In the genomic region with DNA sequence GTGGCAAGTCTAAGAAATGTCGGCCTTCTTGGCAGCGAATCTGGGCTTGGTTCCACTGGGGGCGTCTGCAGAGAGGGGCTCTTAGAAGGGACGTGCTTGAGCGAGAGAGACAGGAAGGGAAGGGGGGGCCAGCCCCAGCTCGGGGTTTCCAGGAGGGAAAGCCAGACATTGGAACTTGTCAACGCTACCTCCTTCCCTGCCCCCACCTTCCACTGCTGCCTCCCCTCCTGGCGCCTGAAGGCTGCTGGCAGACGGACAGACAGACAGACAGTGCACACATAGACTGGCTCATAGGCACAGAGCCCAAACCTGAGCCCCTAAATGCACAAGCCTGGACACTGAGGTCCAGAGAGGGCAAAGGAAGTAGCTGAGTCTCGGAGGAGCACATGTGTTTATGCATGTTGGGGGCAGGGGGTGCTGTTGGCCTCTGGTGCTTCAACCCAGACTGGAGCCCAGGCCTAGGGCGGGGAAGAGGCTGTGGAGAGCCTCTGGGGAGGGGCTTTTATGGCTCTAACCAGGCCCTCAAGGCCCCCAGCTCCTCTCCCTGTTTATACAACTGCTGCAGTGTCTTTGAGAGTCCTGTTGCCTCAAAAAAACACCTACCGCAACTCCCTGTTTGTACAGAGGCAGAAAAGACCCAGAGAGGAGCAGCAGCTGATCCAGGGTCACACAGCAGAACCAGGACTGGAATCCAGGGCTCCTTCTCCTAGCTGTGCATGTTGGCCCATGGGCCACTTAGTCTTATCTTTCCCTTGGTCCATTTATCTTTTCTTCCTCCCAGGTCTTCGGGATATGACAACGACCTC, we compare ENCODE assay signal across 9 cellular contexts. TPM values are rescaled to one million over a fixed set of nuclear protein-coding genes. Genes with fewer than 3 reads are reported as not detected.
DNase-seq lines count a peak whose midpoint lies in the region; ATAC-seq and TF ChIP-seq lines count a peak whose summit lies in the region.
"Had no signal": no experiment of that assay in that cellular context is flagged by ENCODE, and none has a peak within 500 bp of the region (broad histone marks: within the 10 kb centered on the region; RNA-seq: fewer than 3 reads in every experiment).

No MANE protein-coding gene starts in this region.

- H3K4me3 ChIP-seq in AG04450 (ENCODE audit: low read depth, low read length) (no peak overlapping the region), uterus (no peak overlapping the region)
- H3K4me3 ChIP-seq: GM12878 had no signal

- peak overlapping the region; percentile 81; the same call in 1 of the 2 replicates for H3K27ac Mint-ChIP-seq in WTC11
- H3K27ac Mint-ChIP-seq in naive thymus-derived CD8-positive, alpha-beta T cell, result peak overlapping the region; percentile 94 to 99 (median 98)

- TF ChIP-seq POLR2A in uterus (IDR thresholded peaks at IDR 0.05), result no peak

- H3K36me3 Mint-ChIP-seq in WTC11, result no peaks in the 10 kb centered on the region
- no peaks in the 10 kb centered on the region for H3K36me3 Mint-ChIP-seq in naive thymus-derived CD8-positive, alpha-beta T cell

- DNase-seq in AG04450 (ENCODE audit: low read depth, low spot score), result no peak
- DNase-seq in HuH-7 (ENCODE audit: low spot score), result peak; percentile 47
- DNase-seq in WTC11 (ENCODE audit: low spot score), result peak; percentile 58
- DNase-seq in central memory CD4-positive, alpha-beta T cell, result peak; percentile 46
- DNase-seq in naive thymus-derived CD8-positive, alpha-beta T cell, result peak; percentile 38 to 80 (median 54)
- peak; percentile 61 to 62 for DNase-seq in uterus
- no peak for DNase-seq in HK-2 (ENCODE audit: unreplicated experiment)

- POLR2A ChIA-PET in AG04450 (lab: Yijun Ruan, JAX), result interaction anchor here (0.6 to 0.9 kb wide), 4 partner anchors 21 to 81 kb away, joined by 3 to 6 read pairs (median 4); a partner anchor contains a TSS
- POLR2A ChIA-PET in WTC11 (lab: Charles Lee), result interaction anchor here (0.7 to 1.2 kb wide), 3 partner anchors 33 to 52 kb away, joined by 3 to 5 read pairs (median 3); no protein-coding TSS in a partner anchor
- POLR2A ChIA-PET in naive thymus-derived CD8-positive, alpha-beta T cell (lab: Charles Lee), result interaction anchor here (0.6 to 10.8 kb wide), 16 partner anchors 11 to 181 kb away, joined by 3 to 144 read pairs (median 6); a partner anchor contains a TSS

- no peaks in the 10 kb centered on the region for H3K9me3 Mint-ChIP-seq in WTC11
- H3K9me3 Mint-ChIP-seq in naive thymus-derived CD8-positive, alpha-beta T cell, result no peaks in the 10 kb centered on the region

- no peak overlapping the region for H3K4me3 Mint-ChIP-seq in WTC11
- peak overlapping the region; percentile 91 to 99 (median 96) for H3K4me3 Mint-ChIP-seq in naive thymus-derived CD8-positive, alpha-beta T cell

- CTCF ChIA-PET in AG04450 (lab: Charles Lee) (interaction anchor here (0.7 to 1.0 kb wide), 2 partner anchors 34 to 71 kb away, joined by 4 read pairs; no protein-coding TSS in a partner anchor), WTC11 (lab: Charles Lee) (interaction anchor here (0.5 to 3.2 kb wide), 30 partner anchors 9 to 898 kb away, joined by 3 to 41 read pairs (median 5); a partner anchor contains a TSS)

- H3K9me3 ChIP-seq in AG04450 (ENCODE audit: control insufficient read depth, insufficient read depth, low read length), result no peaks in the 10 kb centered on the region
- H3K9me3 ChIP-seq in uterus, result no peaks in the 10 kb centered on the region

- peaks cover 72% of the 10 kb centered on the region for H3K4me1 Mint-ChIP-seq in WTC11
- peaks cover 53 to 89% (median 82%) of the 10 kb centered on the region in 4 donors for H3K4me1 Mint-ChIP-seq in naive thymus-derived CD8-positive, alpha-beta T cell

- H3K27ac ChIP-seq in AG04450 (ENCODE audit: low read depth, low read length) (no peak overlapping the region), uterus (peak overlapping the region; percentile 65 to 96)

- intact Hi-C loops in uterus (cut with DNase I; ENCODE audit: low total_unique reads), result loop anchor here (10.0 kb wide), 1 partner anchor 82 kb away; a partner anchor contains a TSS

- H3K27me3 ChIP-seq in AG04450 (ENCODE audit: control insufficient read depth, insufficient read depth, low read length) (no peaks in the 10 kb centered on the region), uterus (no peaks in the 10 kb centered on the region)

- H3K36me3 ChIP-seq in uterus, result no peaks in the 10 kb centered on the region

- no peaks in the 10 kb centered on the region for H3K27me3 Mint-ChIP-seq in WTC11 (ENCODE audit: low read depth)
- H3K27me3 Mint-ChIP-seq in naive thymus-derived CD8-positive, alpha-beta T cell, result no peaks in the 10 kb centered on the region

- ATAC-seq in WTC11 (peak; percentile 12), GM21515 (IDR thresholded peaks at IDR 0.05; ENCODE audit: unreplicated experiment) (no peak)
- ATAC-seq in naive thymus-derived CD8-positive, alpha-beta T cell, result peak; percentile 12 to 24
- ATAC-seq: GM12878 had no signal

- peak; percentile 26 for TF ChIP-seq CTCF in AG04450 (IDR thresholded peaks at IDR 0.05; ENCODE audit: low read depth, low read length)
- TF ChIP-seq CTCF in WTC11 (IDR thresholded peaks at IDR 0.05), result no peak
- peak; percentile 14 to 44 (median 42) for TF ChIP-seq CTCF in uterus (IDR thresholded peaks at IDR 0.05)

- peaks cover 5 to 56% of the 10 kb centered on the region in 2 donors for H3K4me1 ChIP-seq in uterus

TF ChIP-seq in WTC11, 78 proteins besides CTCF, POLR2A, EP300 and RAD21:
- TF ChIP-seq, protein P1, sequence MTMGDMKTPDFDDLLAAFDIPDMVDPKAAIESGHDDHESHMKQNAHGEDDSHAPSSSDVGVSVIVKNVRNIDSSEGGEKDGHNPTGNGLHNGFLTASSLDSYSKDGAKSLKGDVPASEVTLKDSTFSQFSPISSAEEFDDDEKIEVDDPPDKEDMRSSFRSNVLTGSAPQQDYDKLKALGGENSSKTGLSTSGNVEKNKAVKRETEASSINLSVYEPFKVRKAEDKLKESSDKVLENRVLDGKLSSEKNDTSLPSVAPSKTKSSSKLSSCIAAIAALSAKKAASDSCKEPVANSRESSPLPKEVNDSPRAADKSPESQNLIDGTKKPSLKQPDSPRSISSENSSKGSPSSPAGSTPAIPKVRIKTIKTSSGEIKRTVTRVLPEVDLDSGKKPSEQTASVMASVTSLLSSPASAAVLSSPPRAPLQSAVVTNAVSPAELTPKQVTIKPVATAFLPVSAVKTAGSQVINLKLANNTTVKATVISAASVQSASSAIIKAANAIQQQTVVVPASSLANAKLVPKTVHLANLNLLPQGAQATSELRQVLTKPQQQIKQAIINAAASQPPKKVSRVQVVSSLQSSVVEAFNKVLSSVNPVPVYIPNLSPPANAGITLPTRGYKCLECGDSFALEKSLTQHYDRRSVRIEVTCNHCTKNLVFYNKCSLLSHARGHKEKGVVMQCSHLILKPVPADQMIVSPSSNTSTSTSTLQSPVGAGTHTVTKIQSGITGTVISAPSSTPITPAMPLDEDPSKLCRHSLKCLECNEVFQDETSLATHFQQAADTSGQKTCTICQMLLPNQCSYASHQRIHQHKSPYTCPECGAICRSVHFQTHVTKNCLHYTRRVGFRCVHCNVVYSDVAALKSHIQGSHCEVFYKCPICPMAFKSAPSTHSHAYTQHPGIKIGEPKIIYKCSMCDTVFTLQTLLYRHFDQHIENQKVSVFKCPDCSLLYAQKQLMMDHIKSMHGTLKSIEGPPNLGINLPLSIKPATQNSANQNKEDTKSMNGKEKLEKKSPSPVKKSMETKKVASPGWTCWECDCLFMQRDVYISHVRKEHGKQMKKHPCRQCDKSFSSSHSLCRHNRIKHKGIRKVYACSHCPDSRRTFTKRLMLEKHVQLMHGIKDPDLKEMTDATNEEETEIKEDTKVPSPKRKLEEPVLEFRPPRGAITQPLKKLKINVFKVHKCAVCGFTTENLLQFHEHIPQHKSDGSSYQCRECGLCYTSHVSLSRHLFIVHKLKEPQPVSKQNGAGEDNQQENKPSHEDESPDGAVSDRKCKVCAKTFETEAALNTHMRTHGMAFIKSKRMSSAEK (CRISPR knock-in tag; IDR thresholded peaks at IDR 0.05; ENCODE audit: borderline replicate concordance), result no peak
- TF ChIP-seq SMAD3 (CRISPR knock-in tag; IDR thresholded peaks at IDR 0.05; ENCODE audit: borderline replicate concordance), result no peak
- no peak for TF ChIP-seq NR1H2 (CRISPR knock-in tag; IDR thresholded peaks at IDR 0.05)
- TF ChIP-seq TEAD4 (CRISPR knock-in tag; IDR thresholded peaks at IDR 0.05), result no peak
- TF ChIP-seq, protein P2, sequence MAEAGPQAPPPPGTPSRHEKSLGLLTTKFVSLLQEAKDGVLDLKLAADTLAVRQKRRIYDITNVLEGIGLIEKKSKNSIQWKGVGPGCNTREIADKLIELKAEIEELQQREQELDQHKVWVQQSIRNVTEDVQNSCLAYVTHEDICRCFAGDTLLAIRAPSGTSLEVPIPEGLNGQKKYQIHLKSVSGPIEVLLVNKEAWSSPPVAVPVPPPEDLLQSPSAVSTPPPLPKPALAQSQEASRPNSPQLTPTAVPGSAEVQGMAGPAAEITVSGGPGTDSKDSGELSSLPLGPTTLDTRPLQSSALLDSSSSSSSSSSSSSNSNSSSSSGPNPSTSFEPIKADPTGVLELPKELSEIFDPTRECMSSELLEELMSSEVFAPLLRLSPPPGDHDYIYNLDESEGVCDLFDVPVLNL (CRISPR knock-in tag; IDR thresholded peaks at IDR 0.05; ENCODE audit: borderline replicate concordance, low read depth), result no peak
- TF ChIP-seq RORB (CRISPR knock-in tag; IDR thresholded peaks at IDR 0.05), result no peak
- TF ChIP-seq HMGA2 (CRISPR knock-in tag; IDR thresholded peaks at IDR 0.05), result no peak
- TF ChIP-seq SP1 (CRISPR knock-in tag; conservative IDR thresholded peaks at IDR 0.05), result no peak

RNA-seq across cellular contexts. Expression of a gene that starts 33.1 kb away (rescaled TPM):
- polyA plus RNA-seq in AG04450 (2011; rRNA removed), result 54.8 and 62.7 TPM in 2 replicates
- 50.8 and 57.3 TPM in 2 replicates for polyA minus RNA-seq in AG04450 (2011; rRNA and poly(A)+ RNA removed)
- total RNA-seq in WTC11 (2021) (90.1 to 104 TPM (median 92.8 TPM) in 3 replicates), uterus (100 to 1,000 TPM in 1 of 4 donors, 10 to 100 TPM in 3; 27.2 to 178 (median 41.1) TPM)
- 100 to 1,000 TPM; 183 to 185 TPM for total RNA-seq in naive thymus-derived CD8-positive, alpha-beta T cell
- 10 to 100 TPM; 54.8 to 68.9 (median 68.5) TPM for polyA plus RNA-seq in naive thymus-derived CD8-positive, alpha-beta T cell

Comparison
In these comparisons a context has a peak if more than half of its experiments do, and no peak if none do; other contexts are left out.
1. DNase-seq: peak in HuH-7 (single experiment), WTC11 (single experiment), central memory CD4-positive, alpha-beta T cell (single experiment), naive thymus-derived CD8-positive, alpha-beta T cell (10 of 10) and uterus (2 of 2); none in AG04450 (single experiment) and HK-2 (single experiment).